ENCODE assay signal across 8 cellular contexts in the genomic region with DNA sequence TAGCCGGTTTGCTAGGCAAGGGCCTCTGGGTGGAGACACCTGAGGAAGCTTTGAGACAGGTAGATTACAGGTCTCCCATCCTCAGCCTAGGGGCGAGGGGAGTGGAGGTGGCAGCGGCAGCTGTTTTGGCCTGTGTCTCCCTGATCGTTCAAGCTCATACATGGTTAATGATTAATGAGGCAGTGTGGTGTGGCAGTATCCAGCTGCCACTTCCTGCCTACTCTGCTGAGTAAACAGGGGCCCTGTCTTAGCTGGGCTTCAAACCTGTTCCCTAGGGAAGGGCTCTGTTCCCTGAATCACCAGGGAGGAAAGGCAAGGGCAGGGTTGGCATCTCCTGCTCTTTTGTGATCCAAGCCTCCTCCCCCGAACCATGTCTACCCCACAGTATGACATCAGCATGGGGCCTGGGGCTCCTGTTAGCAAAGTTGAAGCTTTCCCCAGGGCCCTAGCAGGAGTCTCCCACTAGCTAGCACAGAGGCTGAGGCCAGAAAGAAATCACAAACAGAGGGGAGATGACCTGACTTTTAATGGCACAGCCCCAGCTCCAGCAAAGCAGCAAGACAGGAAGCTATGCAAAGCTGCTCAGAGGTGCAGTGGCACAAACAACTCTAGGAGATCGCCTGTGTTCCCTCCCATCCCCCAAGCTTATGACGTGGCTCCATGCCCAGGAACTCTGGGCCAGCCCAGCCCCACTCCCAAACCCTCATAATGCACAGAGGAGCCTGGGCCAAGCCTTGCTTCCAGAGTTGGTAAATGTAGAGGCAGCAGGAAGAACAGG. TPM values are rescaled to one million over a fixed set of nuclear protein-coding genes. Genes with fewer than 3 reads are reported as not detected.
A peak's percentile ranks its signal among the peaks of the same experiment; 100 is the strongest.
DNase-seq lines count a peak whose midpoint lies in the region; ATAC-seq lines count a peak whose summit lies in the region.

No MANE protein-coding gene starts in this region.

- in situ Hi-C loops in G401 (cut with HindIII; ENCODE audit: low sequenced_read_pairs), result no loop called here

- no peaks in the 10 kb centered on the region for H3K9me3 ChIP-seq in MG63

- peaks cover 18% of the 10 kb centered on the region for H3K36me3 ChIP-seq in MG63

- H3K4me3 Mint-ChIP-seq in T-cell, result peak overlapping the region; percentile 75 to 96 (median 83)

- CTCF ChIA-PET in T-cell (lab: Charles Lee), result interaction anchor here (0.5 to 1.9 kb wide), 10 partner anchors 9 to 187 kb away, joined by 3 to 6 read pairs (median 3); partner anchors contain the start of genes ANKZF1 (in 1 of the 2) and ATG9A (in 1 of the 2)

- H3K27me3 Mint-ChIP-seq in T-cell, result no peaks in the 10 kb centered on the region

- DNase-seq in G401 (ENCODE audit: low spot score), result peak; percentile 33
- DNase-seq in MG63, result peak; percentile 95
- peak in 30 of 34 experiments; percentile 19 to 79 (median 54) for DNase-seq in T-cell
- peak; percentile 26 for DNase-seq in cerebellar cortex (ENCODE audit: low spot score)
- DNase-seq in left colon, result peak; percentile 92 to 93
- peak in 5 of 6 experiments; percentile 32 to 50 (median 41) for DNase-seq in stimulated activated naive CD4-positive, alpha-beta T cell (lab: John Stamatoyannopoulos, UW)
- no peak for DNase-seq in NCI-H748 treated with DMSO at 0.1 percent for 48 hours (lab: John Stamatoyannopoulos, UW)

- H3K4me3 ChIP-seq in MG63, result no peak overlapping the region

- peaks cover 39% of the 10 kb centered on the region for H3K36me3 Mint-ChIP-seq in T-cell

- POLR2A ChIA-PET in T-cell (lab: Charles Lee), result interaction anchor here (0.5 to 3.0 kb wide), 11 partner anchors 12 to 353 kb away, joined by 3 to 14 read pairs (median 4); partner anchors contain the start of genes ANKZF1 (in 2 of the 2), ATG9A (in 2 of the 2), DNAJB2 (in 2 of the 2) and CNPPD1 (in 1 of the 2)

- no peaks in the 10 kb centered on the region for H3K9me3 Mint-ChIP-seq in T-cell

- intact Hi-C loops in left colon (cut with DNase I, micrococcal nuclease), result no loop called here

- peak overlapping the region; percentile 98 to 99 for H3K27ac Mint-ChIP-seq in T-cell

- peaks cover 5% of the 10 kb centered on the region; the same call in 1 of the 2 replicates for H3K27me3 ChIP-seq in MG63

- ATAC-seq in GM21723 (IDR thresholded peaks at IDR 0.05; ENCODE audit: unreplicated experiment) (peak; percentile 27), T-cell (replicated peaks in 1 of 4) (peak in 3 of 4 experiments; percentile 7 to 13 (median 10)), left colon (peak; percentile 67)

- H3K4me1 Mint-ChIP-seq in T-cell, result peaks cover 76 to 80% (median 76%) of the 10 kb centered on the region in 3 donors

RNA-seq across cellular contexts. Expression of gene TUBA4B, which starts 3.7 kb away (rescaled TPM):
- not detected in 2 replicates for total RNA-seq in G401 (2014; rRNA removed; shearing (Covaris generic))
- total RNA-seq in MG63 (2014; rRNA removed; shearing (Covaris generic); ENCODE audit: low replicate concordance), result not detected in 2 replicates
- total RNA-seq in T-cell (not detected), left colon (not detected)

RNA-seq across cellular contexts. Expression of gene STK16, which starts 4.1 kb away (rescaled TPM):
- total RNA-seq in G401 (2014; rRNA removed; shearing (Covaris generic)), result 26.4 and 38.1 TPM in 2 replicates
- total RNA-seq in MG63 (2014; rRNA removed; shearing (Covaris generic); ENCODE audit: low replicate concordance), result 14.4 and 26.0 TPM in 2 replicates
- total RNA-seq in T-cell (10 to 100 TPM; 19.3 to 26.6 (median 21.3) TPM), left colon (10 to 100 TPM; 41.9 to 42.5 TPM)

RNA-seq across cellular contexts. Expression of gene GLB1L, which starts 4.1 kb away (rescaled TPM):
- 6.4 and 6.5 TPM in 2 replicates for total RNA-seq in G401 (2014; rRNA removed; shearing (Covaris generic))
- total RNA-seq in MG63 (2014; rRNA removed; shearing (Covaris generic); ENCODE audit: low replicate concordance), result 2.3 and 13.0 TPM in 2 replicates
- total RNA-seq in T-cell, result 1 to 10 TPM; 1.1 to 3.0 (median 1.8) TPM
- 1 to 10 TPM; 4.2 to 4.5 TPM for total RNA-seq in left colon

RNA-seq across cellular contexts. Expression of gene TUBA4A, which starts 4.3 kb away (rescaled TPM):
- total RNA-seq in G401 (2014; rRNA removed; shearing (Covaris generic)), result 0.68 and 5.0 TPM in 2 replicates
- total RNA-seq in MG63 (2014; rRNA removed; shearing (Covaris generic); ENCODE audit: low replicate concordance), result 3.1 and 7.7 TPM in 2 replicates
- 100 to 1,000 TPM; 108 to 196 (median 121) TPM for total RNA-seq in T-cell
- total RNA-seq in left colon, result 10 to 100 TPM; 60.2 to 83.1 TPM

RNA-seq across cellular contexts. Expression of gene ANKZF1, which starts 19.8 kb away (rescaled TPM):
- 14.2 and 17.5 TPM in 2 replicates for total RNA-seq in G401 (2014; rRNA removed; shearing (Covaris generic))
- 21.3 and 23.4 TPM in 2 replicates for total RNA-seq in MG63 (2014; rRNA removed; shearing (Covaris generic); ENCODE audit: low replicate concordance)
- 100 to 1,000 TPM; 119 to 220 (median 194) TPM for total RNA-seq in T-cell
- total RNA-seq in left colon, result 10 to 100 TPM; 33.8 to 40.9 TPM

Comparison
In these comparisons a context has a peak if more than half of its experiments do, and no peak if none do; other contexts are left out.
1. ATAC-seq: peak in every context shown above with its lines; median percentile 67 in left colon; 27 in GM21723; 10 in T-cell.